In genomic region chr1:117612517-117613248, GRCh38 we compare ENCODE assay signal across 10 cellular contexts. TPM values are rescaled to one million over a fixed set of nuclear protein-coding genes. Genes with fewer than 3 reads are reported as not detected.
DNase-seq lines count a peak whose midpoint lies in the region; ATAC-seq and TF ChIP-seq lines count a peak whose summit lies in the region.
"Had no signal": no experiment of that assay in that cellular context is flagged by ENCODE, and none has a peak within 500 bp of the region (broad histone marks: within the 10 kb centered on the region; RNA-seq: fewer than 3 reads in every experiment).

No MANE protein-coding gene starts in this region.

- peaks cover 73% of the 10 kb centered on the region for H3K4me1 ChIP-seq in CD8-positive, alpha-beta memory T cell (ENCODE audit: insufficient read depth, low read length)

- DNase-seq in CD8-positive, alpha-beta memory T cell = no peak
- DNase-seq in NCI-H460 (ENCODE audit: extremely low read depth, low read depth) (peak; percentile 41), naive B cell (no peak), ureter (ENCODE audit: low spot score) (no peak), GM19238 (ENCODE audit: insufficient read length, low spot score) (no peak), glutamatergic neuron (no peak), NCI-H1694 treated with DMSO at 0.1 percent for 48 hours (lab: John Stamatoyannopoulos, UW) (no peak)
- no peak for DNase-seq in central memory CD8-positive, alpha-beta T cell (ENCODE audit: low spot score in 2 of 2)
- DNase-seq: naive thymus-derived CD8-positive, alpha-beta T cell had no signal

- H3K36me3 Mint-ChIP-seq in CD8-positive, alpha-beta memory T cell = peaks cover 13 to 80% (median 34%) of the 10 kb centered on the region in 3 donors
- peaks cover 42% of the 10 kb centered on the region for H3K36me3 Mint-ChIP-seq in central memory CD8-positive, alpha-beta T cell (ENCODE audit: insufficient read depth)
- peaks cover 29 to 30% of the 10 kb centered on the region in 2 donors for H3K36me3 Mint-ChIP-seq in naive B cell
- no peaks in the 10 kb centered on the region for H3K36me3 Mint-ChIP-seq in glutamatergic neuron (ENCODE audit: unreplicated experiment)

- POLR2A ChIA-PET in CD8-positive, alpha-beta memory T cell (lab: Charles Lee) = interaction anchor here (1.3 kb wide), 1 partner anchor 52 kb away, joined by 4 read pairs; no protein-coding TSS in a partner anchor

- H3K27ac ChIP-seq in CD8-positive, alpha-beta memory T cell (ENCODE audit: low read depth, low read length) = peak overlapping the region; percentile 11

- H3K27me3 ChIP-seq in CD8-positive, alpha-beta memory T cell (ENCODE audit: insufficient read depth, low read length, poor library complexity, severe bottlenecking) = no peaks in the 10 kb centered on the region

- CTCF ChIA-PET in CD8-positive, alpha-beta memory T cell (lab: Charles Lee) = interaction anchor here (0.7 kb wide), 2 partner anchors 42 to 61 kb away, joined by 3 read pairs; no protein-coding TSS in a partner anchor

- peaks cover 85 to 98% (median 97%) of the 10 kb centered on the region in 3 donors for H3K4me1 Mint-ChIP-seq in CD8-positive, alpha-beta memory T cell
- H3K4me1 Mint-ChIP-seq in central memory CD8-positive, alpha-beta T cell = peaks cover 98% of the 10 kb centered on the region
- H3K4me1 Mint-ChIP-seq in naive B cell = peaks cover 92 to 100% (median 98%) of the 10 kb centered on the region in 3 donors
- H3K4me1 Mint-ChIP-seq in glutamatergic neuron (ENCODE audit: low read depth, unreplicated experiment) = no peaks in the 10 kb centered on the region

- no peaks in the 10 kb centered on the region for H3K9me3 Mint-ChIP-seq in CD8-positive, alpha-beta memory T cell
- H3K9me3 Mint-ChIP-seq in central memory CD8-positive, alpha-beta T cell = no peaks in the 10 kb centered on the region
- H3K9me3 Mint-ChIP-seq in naive B cell (peaks cover 0 to 1% (median 0%) of the 10 kb centered on the region in 7 donors), glutamatergic neuron (ENCODE audit: unreplicated experiment) (peaks cover 2% of the 10 kb centered on the region)
- H3K9me3 Mint-ChIP-seq: activated naive CD4-positive, alpha-beta T cell treated with anti-CD3 and anti-CD28 coated beads, Interleukin-2, amount 50 U/mL, for 24 hours; naive thymus-derived CD8-positive, alpha-beta T cell had no signal

- H3K9me3 ChIP-seq in CD8-positive, alpha-beta memory T cell (ENCODE audit: low read length) = no peaks in the 10 kb centered on the region

- H3K27ac Mint-ChIP-seq in CD8-positive, alpha-beta memory T cell = peak overlapping the region in 3 of 8 donors; percentile 21 to 54 (median 33)
- peak overlapping the region; percentile 56 for H3K27ac Mint-ChIP-seq in central memory CD8-positive, alpha-beta T cell (ENCODE audit: low read depth)
- H3K27ac Mint-ChIP-seq in naive B cell (peak overlapping the region; percentile 63 to 100 (median 81)), glutamatergic neuron (ENCODE audit: unreplicated experiment) (no peak overlapping the region)
- H3K27ac Mint-ChIP-seq: activated naive CD4-positive, alpha-beta T cell treated with anti-CD3 and anti-CD28 coated beads, Interleukin-2, amount 50 U/mL, for 24 hours had no signal

- no peak for TF ChIP-seq CTCF in glutamatergic neuron (IDR thresholded peaks at IDR 0.05; ENCODE audit: partially characterized antibody, unreplicated experiment)

- H3K27me3 Mint-ChIP-seq in CD8-positive, alpha-beta memory T cell = no peaks in the 10 kb centered on the region
- no peaks in the 10 kb centered on the region for H3K27me3 Mint-ChIP-seq in central memory CD8-positive, alpha-beta T cell
- H3K27me3 Mint-ChIP-seq in naive B cell (no peaks in the 10 kb centered on the region), glutamatergic neuron (ENCODE audit: unreplicated experiment) (peaks cover 2% of the 10 kb centered on the region)
- H3K27me3 Mint-ChIP-seq: activated naive CD4-positive, alpha-beta T cell treated with anti-CD3 and anti-CD28 coated beads, Interleukin-2, amount 50 U/mL, for 24 hours had no signal

- ATAC-seq in central memory CD8-positive, alpha-beta T cell (replicated peaks; ENCODE audit: extremely low read depth, poor library complexity, severe bottlenecking) = no peak
- peak; percentile 41 to 46 for ATAC-seq in naive B cell (ENCODE audit: low read depth in 2 of 2)
- ATAC-seq: naive thymus-derived CD8-positive, alpha-beta T cell had no signal

- no peak overlapping the region for H3K4me3 ChIP-seq in CD8-positive, alpha-beta memory T cell (ENCODE audit: low read length)

- peak overlapping the region in 3 of 7 donors; percentile 27 to 37 (median 29) for H3K4me3 Mint-ChIP-seq in CD8-positive, alpha-beta memory T cell
- H3K4me3 Mint-ChIP-seq in central memory CD8-positive, alpha-beta T cell = peak overlapping the region; percentile 38
- peak overlapping the region; percentile 62 to 91 (median 74) for H3K4me3 Mint-ChIP-seq in naive B cell
- no peak overlapping the region for H3K4me3 Mint-ChIP-seq in glutamatergic neuron (ENCODE audit: unreplicated experiment)
- H3K4me3 Mint-ChIP-seq: activated naive CD4-positive, alpha-beta T cell treated with anti-CD3 and anti-CD28 coated beads, Interleukin-2, amount 50 U/mL, for 24 hours had no signal

- H3K36me3 ChIP-seq in CD8-positive, alpha-beta memory T cell (ENCODE audit: insufficient read depth, low read length) = no peaks in the 10 kb centered on the region

RNA-seq across cellular contexts. Expression of gene TENT5C, which starts 6.8 kb away (rescaled TPM):
- 1 to 10 TPM; 3.7 to 4.1 TPM for total RNA-seq in CD8-positive, alpha-beta memory T cell
- 12.6 TPM for polyA plus RNA-seq in CD8-positive, alpha-beta memory T cell
- total RNA-seq in NCI-H460 (2014; rRNA removed; shearing (Covaris generic)) = 0.09 and 0.12 TPM in 2 replicates
- 0.03 and 0.06 TPM in 2 replicates for polyA plus RNA-seq in NCI-H460 (2014; cell fraction: nucleus; rRNA removed)
- polyA plus RNA-seq in naive B cell (ENCODE audit: low read depth in 6 of 6) = 10 to 100 TPM; 55.9 to 92.4 (median 65.2) TPM
- total RNA-seq in ureter (9.8 TPM), glutamatergic neuron (ENCODE audit: unreplicated experiment) (0.27 TPM)
